ENCODE assay signal across 8 cellular contexts in the genomic region with DNA sequence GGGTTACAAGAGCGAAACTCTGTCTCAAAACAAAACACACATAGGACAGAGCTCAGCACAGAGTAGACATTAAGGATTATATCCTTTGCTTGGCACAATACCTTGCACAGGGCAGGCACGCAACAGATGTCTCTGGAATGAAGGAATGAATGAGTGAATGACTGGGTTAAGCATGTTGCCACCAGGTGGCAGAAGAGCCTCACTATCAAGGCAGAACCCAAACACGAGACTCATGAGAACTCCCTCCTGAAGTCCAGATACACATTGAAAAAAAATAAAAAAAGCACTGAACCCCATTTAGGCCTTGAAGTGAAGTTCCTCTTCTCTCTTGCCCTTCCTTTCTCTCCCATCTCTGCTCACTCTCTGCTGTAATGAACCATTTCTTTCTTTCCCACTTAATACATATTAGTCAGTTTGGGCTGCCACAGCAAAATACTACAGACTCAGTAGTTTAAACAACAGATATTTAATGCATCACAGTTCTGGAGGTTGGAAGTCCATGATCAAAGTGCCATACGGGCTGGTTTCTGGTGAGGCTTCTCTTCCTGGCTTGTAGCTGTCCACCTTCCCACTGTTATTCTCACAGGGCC. TPM values are rescaled to one million over a fixed set of nuclear protein-coding genes. Genes with fewer than 3 reads are reported as not detected.
DNase-seq lines count a peak whose midpoint lies in the region; ATAC-seq lines count a peak whose summit lies in the region.

No MANE protein-coding gene starts in this region.

- H2BK120ac ChIP-seq in neuronal stem cell (ENCODE audit: low read depth, low read length): no peak overlapping the region

- H3K27me3 ChIP-seq in neuronal stem cell (ENCODE audit: control insufficient read depth in 3 of 3, insufficient read depth in 3 of 3, low read depth in 1 of 3, low read length in 3 of 3): no peaks in the 10 kb centered on the region

- no peak overlapping the region for H3K18ac ChIP-seq in neuronal stem cell (ENCODE audit: low read length)

- H4K91ac ChIP-seq in neuronal stem cell (ENCODE audit: low read depth, low read length, poor library complexity): no peak overlapping the region

- H4K8ac ChIP-seq in neuronal stem cell (ENCODE audit: low read depth, low read length): no peak overlapping the region

- no peak overlapping the region for H2BK5ac ChIP-seq in neuronal stem cell (ENCODE audit: low read length)

- H2BK15ac ChIP-seq in neuronal stem cell (ENCODE audit: low read length): no peak overlapping the region

- no peaks in the 10 kb centered on the region for H3K4me1 ChIP-seq in neuronal stem cell (ENCODE audit: control insufficient read depth in 2 of 2, insufficient read depth in 1 of 2, low read depth in 1 of 2, low read length in 2 of 2)

- H3K23ac ChIP-seq in neuronal stem cell (ENCODE audit: low read depth, low read length, poor library complexity): no peak overlapping the region

- no peak overlapping the region for H3K4me2 ChIP-seq in neuronal stem cell (ENCODE audit: insufficient read depth, low read length, poor library complexity, severe bottlenecking)

- no peak overlapping the region for H3K4ac ChIP-seq in neuronal stem cell (ENCODE audit: low read length)

- H3K9me3 ChIP-seq in neuronal stem cell (replicated peaks in 1 of 2; ENCODE audit: control insufficient read depth in 2 of 2, insufficient read depth in 1 of 2, low read depth in 1 of 2, low read length in 2 of 2): no peaks in the 10 kb centered on the region

- peak; percentile 69 for ATAC-seq in GM19452 (IDR thresholded peaks at IDR 0.05; ENCODE audit: unreplicated experiment)

- peak; percentile 78 for DNase-seq in COLO668 (lab: John Stamatoyannopoulos, UW; ENCODE audit: unreplicated experiment)
- peak; percentile 82 for DNase-seq in HT1080 (ENCODE audit: low read depth)
- peak; percentile 7 for DNase-seq in OCI-M2 (lab: John Stamatoyannopoulos, UW; ENCODE audit: unreplicated experiment)
- DNase-seq in activated T-cell treated with anti-CD3 and anti-CD28 coated beads, Interleukin-2, amount 50 U/mL, for 1 hour: peak; percentile 73
- DNase-seq in fibroblast of peridontal ligament (ENCODE audit: extremely low read depth): peak; percentile 94
- peak; percentile 63 for DNase-seq in neuronal stem cell (ENCODE audit: low spot score)
- peak; percentile 83 for DNase-seq in superior temporal gyrus (ENCODE audit: extremely low spot score)

- no peak overlapping the region for H3K27ac ChIP-seq in neuronal stem cell (replicated peaks; ENCODE audit: low read length)

- no peak overlapping the region for H3K9ac ChIP-seq in neuronal stem cell (ENCODE audit: low read depth, low read length, poor library complexity)

- WGBS in neuronal stem cell (ENCODE audit: extremely low coverage in 2 of 2, insufficient read length in 2 of 2, insufficient replicate concordance in 1 of 2), 2 donors: no CpG with 5 or more reads among the region's 4 CpGs

- H2BK12ac ChIP-seq in neuronal stem cell (ENCODE audit: low read length): no peak overlapping the region

- H3K36me3 ChIP-seq in neuronal stem cell (replicated peaks in 1 of 2; ENCODE audit: control insufficient read depth in 2 of 2, insufficient read depth in 2 of 2, low read length in 2 of 2): no peaks in the 10 kb centered on the region

- H3K14ac ChIP-seq in neuronal stem cell (ENCODE audit: low read length): no peak overlapping the region

- no peaks in the 10 kb centered on the region for H3K79me1 ChIP-seq in neuronal stem cell (ENCODE audit: low read depth, low read length)

- no peak overlapping the region for H2AK5ac ChIP-seq in neuronal stem cell (ENCODE audit: low read depth, low read length)

- no peak overlapping the region for H3K4me3 ChIP-seq in neuronal stem cell (ENCODE audit: low read length in 2 of 2)

- no peak overlapping the region for H2AFZ ChIP-seq in neuronal stem cell (ENCODE audit: low read length)

RNA-seq across cellular contexts. Expression of a gene that starts 26.6 kb away (rescaled TPM):
- total RNA-seq in HT1080 (2014; rRNA removed; shearing (Covaris generic)): 73.2 and 74.6 TPM in 2 replicates
- 81.9 and 98.0 TPM in 2 replicates for polyA plus RNA-seq in HT1080 (2015; cell fraction: cytosol; rRNA removed)
- polyA plus RNA-seq in HT1080 (2015; cell fraction: nucleus; rRNA removed): 134 and 157 TPM in 2 replicates
- polyA plus RNA-seq in neuronal stem cell (2013, experiment 1 of 2): 195 TPM
- polyA plus RNA-seq in neuronal stem cell (2013, experiment 2 of 2): 198 TPM

Comparison
In these comparisons a context has a peak if more than half of its experiments do, and no peak if none do; other contexts are left out.
1. DNase-seq: peak in every context shown above with its lines; median percentile 94 in fibroblast of peridontal ligament; 83 in superior temporal gyrus; 82 in HT1080; 78 in COLO668; 73 in activated T-cell treated with anti-CD3 and anti-CD28 coated beads, Interleukin-2, amount 50 U/mL, for 1 hour; 63 in neuronal stem cell; 7 in OCI-M2.